16 cellular contexts compared by ENCODE assay signal in genomic region chr7:121503730-121504129, GRCh38.
"Had no signal": no experiment of that assay in that cellular context is flagged by ENCODE, and none has a peak within 500 bp of the region (broad histone marks: within the 10 kb centered on the region; RNA-seq: fewer than 3 reads in every experiment).

No MANE protein-coding gene starts in this region.

- H3K4me3 Mint-ChIP-seq: naive thymus-derived CD8-positive, alpha-beta T cell had no signal

- H3K27ac ChIP-seq: heart left ventricle, neutrophil, sigmoid colon, stomach, transverse colon had no signal

- DNase-seq: cortex of kidney; effector memory CD4-positive, alpha-beta T cell; heart left ventricle; hypothalamus; kidney glomerular epithelial cell; mammary epithelial cell; mucosa of descending colon; naive thymus-derived CD8-positive, alpha-beta T cell; sigmoid colon; stimulated activated CD4-positive, alpha-beta T cell treated with anti-CD3 and anti-CD28 coated beads, Interleukin-12 subunit alpha, Interleukin-12 subunit beta, amount 100 ng/mL, for 4 hours; stimulated activated naive CD4-positive, alpha-beta T cell; stomach; substantia nigra; transverse colon had no signal

- H3K27ac Mint-ChIP-seq: naive thymus-derived CD8-positive, alpha-beta T cell had no signal

- H3K27me3 ChIP-seq: heart left ventricle, neutrophil, sigmoid colon, stomach, transverse colon had no signal

- H3K4me1 Mint-ChIP-seq: naive thymus-derived CD8-positive, alpha-beta T cell had no signal

- H3K9me3 ChIP-seq: neutrophil had no signal

- ATAC-seq: esophagus mucosa; heart left ventricle; mucosa of descending colon; naive thymus-derived CD8-positive, alpha-beta T cell had no signal
